ENCODE assay signal across 17 cellular contexts in the genomic region with DNA sequence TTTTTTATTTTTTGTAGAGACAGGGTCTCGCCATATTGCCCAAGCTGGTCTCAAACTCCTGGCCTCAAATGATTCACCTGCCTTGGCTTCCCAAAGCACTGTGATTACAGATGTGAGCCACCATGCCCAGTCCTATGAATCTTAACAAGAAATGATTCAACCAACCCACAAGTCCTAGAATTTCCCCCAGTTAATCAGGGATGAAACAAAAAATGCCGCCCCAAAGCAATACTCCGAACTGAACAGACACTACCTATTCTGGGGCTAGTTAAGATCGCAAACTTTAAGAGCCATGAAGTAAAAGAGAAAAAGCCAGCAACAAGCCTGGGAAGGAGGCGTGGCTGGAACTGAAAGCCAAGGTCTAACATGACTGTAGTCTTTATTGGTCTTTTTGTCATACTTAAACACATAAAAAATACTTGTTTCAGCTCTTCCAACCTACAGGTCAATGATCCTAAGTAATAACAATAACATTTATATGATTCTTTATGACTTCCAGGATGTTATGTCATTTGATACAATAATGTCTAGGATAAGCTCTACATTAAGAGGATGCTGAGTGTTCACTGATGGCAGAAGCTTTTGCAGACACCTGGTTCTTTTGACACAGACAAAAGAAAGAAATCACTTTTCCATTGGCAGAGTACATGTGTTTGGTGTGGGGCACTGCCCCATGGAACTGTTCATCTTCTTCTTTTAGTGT.
"Had no signal": no experiment of that assay in that cellular context is flagged by ENCODE, and none has a peak within 500 bp of the region (broad histone marks: within the 10 kb centered on the region; RNA-seq: fewer than 3 reads in every experiment).

No MANE protein-coding gene starts in this region.

- DNase-seq: activated CD4-positive, alpha-beta T cell treated with anti-CD3 and anti-CD28 coated beads, Interleukin-2, amount 10 ng/mL, durations not matched to agents 7 days and 5 days; activated CD8-positive, alpha-beta T cell treated with anti-CD3 and anti-CD28 coated beads, Interleukin-2, amount 10 ng/mL, durations not matched to agents 7 days and 5 days; activated naive CD4-positive, alpha-beta T cell treated with anti-CD3 and anti-CD28 coated beads for 36 hours; activated T-cell treated with anti-CD3 and anti-CD28 coated beads, Interleukin-2, amount 50 U/mL, for 4 hours; caudate nucleus; effector memory CD8-positive, alpha-beta T cell; esophagus squamous epithelium; left ventricle myocardium superior; mesenchymal stem cell; mucosa of descending colon; naive B cell; stimulated activated CD4-positive, alpha-beta T cell treated with anti-CD3 and anti-CD28 coated beads, Interleukin-2, amount 100 ng/mL, for 24 hours; stimulated activated naive CD8-positive, alpha-beta T cell treated with anti-CD3 and anti-CD28 coated beads, Interleukin-15, Interleukin-2, amounts not matched to agents 100 U/mL and 50 U/mL, for 24 hours; substantia nigra had no signal

- H3K4me3 ChIP-seq: esophagus squamous epithelium, mucosa of descending colon, prostate gland, right atrium auricular region, tibial nerve had no signal

- H3K4me1 ChIP-seq: prostate gland, right atrium auricular region, tibial nerve had no signal

- H3K27ac ChIP-seq: esophagus squamous epithelium, prostate gland, right atrium auricular region, tibial nerve had no signal

- ATAC-seq: activated CD8-positive, alpha-beta T cell treated with anti-CD3 and anti-CD28 coated beads, Interleukin-2, amount 10 ng/mL, durations not matched to agents 7 days and 5 days; activated T-cell treated with anti-CD3 and anti-CD28 coated beads, Interleukin-2, amount 50 U/mL, for 4 hours; effector memory CD8-positive, alpha-beta T cell; left ventricle myocardium superior; mucosa of descending colon; stimulated activated naive CD8-positive, alpha-beta T cell treated with anti-CD3 and anti-CD28 coated beads, Interleukin-15, Interleukin-2, amounts not matched to agents 100 U/mL and 50 U/mL, for 24 hours had no signal

- H3K36me3 ChIP-seq: esophagus squamous epithelium, prostate gland, right atrium auricular region, tibial nerve had no signal

- H3K27me3 ChIP-seq: esophagus squamous epithelium, right atrium auricular region, tibial nerve had no signal

- H3K9me3 ChIP-seq: esophagus squamous epithelium, mucosa of descending colon, prostate gland, right atrium auricular region, tibial nerve had no signal
